Comparison of ENCODE assay signal across 10 cellular contexts in the genomic region with DNA sequence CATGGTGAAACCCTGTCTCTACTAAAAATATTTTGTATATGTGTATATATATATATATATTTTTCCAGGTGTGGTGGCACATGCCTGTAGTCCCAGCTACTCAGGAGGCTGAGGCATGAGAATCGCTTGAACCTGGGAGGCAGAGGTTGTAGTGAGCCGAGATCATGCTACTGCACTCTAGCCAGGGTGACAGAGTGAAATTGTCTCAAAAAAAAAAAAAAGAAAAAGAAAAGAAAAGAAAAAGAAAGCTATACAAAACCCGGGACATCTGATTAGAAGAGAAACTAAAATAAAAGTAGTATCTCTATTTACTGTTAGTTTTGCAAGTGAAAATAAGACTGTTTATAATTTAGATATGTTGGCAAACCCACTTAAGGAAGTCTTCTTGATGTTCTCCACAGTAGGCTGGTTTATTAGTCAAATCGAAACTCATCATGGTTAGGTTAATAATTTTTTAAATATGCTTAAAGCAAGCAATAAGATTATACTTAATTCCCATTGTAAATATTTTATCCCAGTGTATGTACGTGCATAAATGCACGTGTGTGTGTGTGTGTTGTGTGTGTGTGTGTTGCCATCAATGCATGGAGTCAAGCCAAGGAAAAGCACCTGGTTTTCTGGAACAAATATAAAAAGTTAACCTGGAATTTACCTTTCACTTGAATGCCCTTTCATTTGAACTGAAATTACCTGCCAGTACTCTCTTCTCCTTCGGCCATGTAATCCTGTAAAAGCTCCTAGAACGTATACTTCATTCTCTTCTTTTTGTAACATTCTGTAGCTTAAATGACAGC. TPM values are rescaled to one million over a fixed set of nuclear protein-coding genes. Genes with fewer than 3 reads are reported as not detected.
DNase-seq lines count a peak whose midpoint lies in the region; ATAC-seq lines count a peak whose summit lies in the region.
"Had no signal": no experiment of that assay in that cellular context is flagged by ENCODE, and none has a peak within 500 bp of the region (broad histone marks: within the 10 kb centered on the region; RNA-seq: fewer than 3 reads in every experiment).

No MANE protein-coding gene starts in this region.

- POLR2A ChIA-PET in activated CD4-positive, alpha-beta T cell treated with anti-CD3 and anti-CD28 coated beads, Interleukin-2, amount 10 ng/mL, durations not matched to agents 7 days and 5 days (lab: Charles Lee) = no interaction called here

- H3K4me3 Mint-ChIP-seq in activated CD4-positive, alpha-beta T cell treated with anti-CD3 and anti-CD28 coated beads, Interleukin-2, amount 10 ng/mL, durations not matched to agents 7 days and 5 days = no peak overlapping the region

- no peaks in the 10 kb centered on the region for H3K27me3 Mint-ChIP-seq in activated CD4-positive, alpha-beta T cell treated with anti-CD3 and anti-CD28 coated beads, Interleukin-2, amount 10 ng/mL, durations not matched to agents 7 days and 5 days

- H3K36me3 Mint-ChIP-seq in activated CD4-positive, alpha-beta T cell treated with anti-CD3 and anti-CD28 coated beads, Interleukin-2, amount 10 ng/mL, durations not matched to agents 7 days and 5 days (ENCODE audit: low read depth) = peaks cover 56% of the 10 kb centered on the region

- DNase-seq in activated CD4-positive, alpha-beta T cell treated with anti-CD3 and anti-CD28 coated beads, Interleukin-2, amount 10 ng/mL, durations not matched to agents 7 days and 5 days = no peak
- DNase-seq in activated CD4-positive, alpha-beta T cell treated with anti-CD3 and anti-CD28 coated beads for 4 hours = no peak
- DNase-seq in mucosa of gallbladder (ENCODE audit: low spot score) (peak; percentile 49), head of caudate nucleus (no peak), left cardiac atrium (no peak)
- DNase-seq in effector CD8-positive, alpha-beta T cell (lab: John Stamatoyannopoulos, UW) = no peak
- DNase-seq: 8988T had no signal

- ATAC-seq in GM21576 (IDR thresholded peaks at IDR 0.05; ENCODE audit: unreplicated experiment) (peak; percentile 83), HG03280 (IDR thresholded peaks at IDR 0.05; ENCODE audit: unreplicated experiment) (peak; percentile 58), left cardiac atrium (no peak)

- CTCF ChIA-PET in activated CD4-positive, alpha-beta T cell treated with anti-CD3 and anti-CD28 coated beads, Interleukin-2, amount 10 ng/mL, durations not matched to agents 7 days and 5 days (lab: Charles Lee) = no interaction called here

- H3K4me1 Mint-ChIP-seq in activated CD4-positive, alpha-beta T cell treated with anti-CD3 and anti-CD28 coated beads, Interleukin-2, amount 10 ng/mL, durations not matched to agents 7 days and 5 days = peaks cover 25% of the 10 kb centered on the region

- no peaks in the 10 kb centered on the region for H3K9me3 Mint-ChIP-seq in activated CD4-positive, alpha-beta T cell treated with anti-CD3 and anti-CD28 coated beads, Interleukin-2, amount 10 ng/mL, durations not matched to agents 7 days and 5 days

- intact Hi-C loops in head of caudate nucleus (cut with DNase I) = no loop called here
- intact Hi-C loops in left cardiac atrium (cut with DNase I) = no loop called here

- H3K27ac Mint-ChIP-seq in activated CD4-positive, alpha-beta T cell treated with anti-CD3 and anti-CD28 coated beads, Interleukin-2, amount 10 ng/mL, durations not matched to agents 7 days and 5 days = peak overlapping the region; percentile 44

RNA-seq across cellular contexts. Expression of a gene that starts 7.1 kb away (rescaled TPM):
- total RNA-seq in activated CD4-positive, alpha-beta T cell treated with anti-CD3 and anti-CD28 coated beads, Interleukin-2, amount 10 ng/mL, durations not matched to agents 7 days and 5 days = 10 to 100 TPM; 12.8 to 16.1 TPM
- total RNA-seq in mucosa of gallbladder = 3.4 TPM
- total RNA-seq in left cardiac atrium = 1 to 10 TPM; 3.8 to 4.1 TPM
- total RNA-seq: osteoblast had no signal

RNA-seq across cellular contexts. Expression of a gene that starts 36.8 kb away (rescaled TPM):
- total RNA-seq in activated CD4-positive, alpha-beta T cell treated with anti-CD3 and anti-CD28 coated beads, Interleukin-2, amount 10 ng/mL, durations not matched to agents 7 days and 5 days = not detected
- total RNA-seq in mucosa of gallbladder = 62.1 TPM
- 1 to 10 TPM; 1.1 to 4.5 TPM for total RNA-seq in left cardiac atrium
- total RNA-seq: osteoblast had no signal

RNA-seq across cellular contexts. Expression of a gene that starts 47.8 kb away (rescaled TPM):
- 1 to 10 TPM; 9.1 to 9.3 TPM for total RNA-seq in activated CD4-positive, alpha-beta T cell treated with anti-CD3 and anti-CD28 coated beads, Interleukin-2, amount 10 ng/mL, durations not matched to agents 7 days and 5 days
- total RNA-seq in mucosa of gallbladder = 13.3 TPM
- total RNA-seq in left cardiac atrium = 1 to 10 TPM; 5.4 to 5.9 TPM

Comparison
In these comparisons a context has a peak if more than half of its experiments do, and no peak if none do; other contexts are left out.
1. ATAC-seq: peak in GM21576 (single experiment) and HG03280 (single experiment); none in left cardiac atrium (0 of 2).
2. RNA of a gene that starts 36.8 kb away (total RNA-seq): 62.1 TPM in mucosa of gallbladder (single experiment); 1.1 to 4.5 TPM in left cardiac atrium and not detected in activated CD4-positive, alpha-beta T cell treated with anti-CD3 and anti-CD28 coated beads, Interleukin-2, amount 10 ng/mL, durations not matched to agents 7 days and 5 days; every median in the first group is over 10 times any median in the second.